In genomic region chr5:127961764-127962148, GRCh38 we compare ENCODE assay signal across 14 cellular contexts.
"Had no signal": no experiment of that assay in that cellular context is flagged by ENCODE, and none has a peak within 500 bp of the region (broad histone marks: within the 10 kb centered on the region; RNA-seq: fewer than 3 reads in every experiment).

No MANE protein-coding gene starts in this region.

- DNase-seq: activated CD4-positive, alpha-beta T cell treated with anti-CD3 and anti-CD28 coated beads for 4 hours; activated CD8-positive, alpha-beta T cell treated with anti-CD3 and anti-CD28 coated beads for 36 hours; activated effector memory CD4-positive, alpha-beta T cell treated with anti-CD3 and anti-CD28 coated beads, Interleukin-2, amount 50 U/mL, for 16 hours; activated T-cell treated with anti-CD3 and anti-CD28 coated beads, Interleukin-2, amount 50 U/mL, for 4 hours; adrenal gland; esophagus squamous epithelium; kidney glomerular epithelial cell; nucleus accumbens; posterior cingulate gyrus; stimulated activated naive CD8-positive, alpha-beta T cell treated with anti-CD3 and anti-CD28 coated beads, Interleukin-15, amount 100 ng/mL, for 72 hours; T-helper 17 cell had no signal

- H3K27me3 ChIP-seq: adrenal gland, cardiac muscle cell, esophagus squamous epithelium had no signal

- H3K36me3 ChIP-seq: adrenal gland, cardiac muscle cell had no signal

- H3K4me2 ChIP-seq: smooth muscle cell had no signal

- H3K9me3 ChIP-seq: adrenal gland, esophagus squamous epithelium had no signal

- ATAC-seq: activated CD8-positive, alpha-beta T cell treated with anti-CD3 and anti-CD28 coated beads for 36 hours; activated T-cell treated with anti-CD3 and anti-CD28 coated beads, Interleukin-2, amount 50 U/mL, for 4 hours; stimulated activated naive CD8-positive, alpha-beta T cell treated with anti-CD3 and anti-CD28 coated beads, Interleukin-15, amount 100 ng/mL, for 72 hours; T-helper 17 cell had no signal

- H3K27ac ChIP-seq: adrenal gland, cardiac muscle cell, esophagus squamous epithelium had no signal

- FAIRE-seq: colon had no signal

- H3K4me3 ChIP-seq: adrenal gland, cardiac muscle cell, esophagus squamous epithelium, smooth muscle cell had no signal
